Comparison of ENCODE assay signal across 1 cellular context in the genomic region with DNA sequence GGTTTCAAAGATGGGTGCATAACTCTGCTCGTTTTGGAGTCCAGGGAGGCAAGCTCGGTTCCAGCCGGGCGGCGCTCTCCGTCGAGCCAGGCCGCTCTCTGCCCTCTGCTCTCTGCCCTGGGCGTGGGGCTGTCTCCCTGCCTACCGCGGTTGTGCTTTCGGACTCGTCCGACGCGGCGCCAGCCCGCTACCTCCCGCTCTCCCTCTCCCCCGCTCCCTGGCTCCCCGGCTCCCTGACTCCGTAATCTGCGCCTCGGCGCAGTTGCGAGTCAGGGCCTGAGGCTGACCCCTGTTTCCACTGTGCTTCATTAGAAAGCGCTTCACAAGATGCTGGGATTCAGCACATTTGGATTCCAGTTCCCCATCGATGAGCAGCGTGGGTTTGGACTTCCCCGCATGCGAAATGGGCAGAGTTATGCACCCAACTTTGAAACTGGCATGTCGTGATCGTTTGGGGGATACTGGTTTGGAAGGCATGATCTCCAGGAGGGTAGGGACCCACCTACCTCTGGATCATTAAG.
TF ChIP-seq lines count a peak whose summit lies in the region.

No MANE protein-coding gene starts in this region.

TF ChIP-seq in GM23338, 12 proteins besides CTCF, POLR2A, EP300 and RAD21 (continued from another document):
- TF ChIP-seq, protein P1, sequence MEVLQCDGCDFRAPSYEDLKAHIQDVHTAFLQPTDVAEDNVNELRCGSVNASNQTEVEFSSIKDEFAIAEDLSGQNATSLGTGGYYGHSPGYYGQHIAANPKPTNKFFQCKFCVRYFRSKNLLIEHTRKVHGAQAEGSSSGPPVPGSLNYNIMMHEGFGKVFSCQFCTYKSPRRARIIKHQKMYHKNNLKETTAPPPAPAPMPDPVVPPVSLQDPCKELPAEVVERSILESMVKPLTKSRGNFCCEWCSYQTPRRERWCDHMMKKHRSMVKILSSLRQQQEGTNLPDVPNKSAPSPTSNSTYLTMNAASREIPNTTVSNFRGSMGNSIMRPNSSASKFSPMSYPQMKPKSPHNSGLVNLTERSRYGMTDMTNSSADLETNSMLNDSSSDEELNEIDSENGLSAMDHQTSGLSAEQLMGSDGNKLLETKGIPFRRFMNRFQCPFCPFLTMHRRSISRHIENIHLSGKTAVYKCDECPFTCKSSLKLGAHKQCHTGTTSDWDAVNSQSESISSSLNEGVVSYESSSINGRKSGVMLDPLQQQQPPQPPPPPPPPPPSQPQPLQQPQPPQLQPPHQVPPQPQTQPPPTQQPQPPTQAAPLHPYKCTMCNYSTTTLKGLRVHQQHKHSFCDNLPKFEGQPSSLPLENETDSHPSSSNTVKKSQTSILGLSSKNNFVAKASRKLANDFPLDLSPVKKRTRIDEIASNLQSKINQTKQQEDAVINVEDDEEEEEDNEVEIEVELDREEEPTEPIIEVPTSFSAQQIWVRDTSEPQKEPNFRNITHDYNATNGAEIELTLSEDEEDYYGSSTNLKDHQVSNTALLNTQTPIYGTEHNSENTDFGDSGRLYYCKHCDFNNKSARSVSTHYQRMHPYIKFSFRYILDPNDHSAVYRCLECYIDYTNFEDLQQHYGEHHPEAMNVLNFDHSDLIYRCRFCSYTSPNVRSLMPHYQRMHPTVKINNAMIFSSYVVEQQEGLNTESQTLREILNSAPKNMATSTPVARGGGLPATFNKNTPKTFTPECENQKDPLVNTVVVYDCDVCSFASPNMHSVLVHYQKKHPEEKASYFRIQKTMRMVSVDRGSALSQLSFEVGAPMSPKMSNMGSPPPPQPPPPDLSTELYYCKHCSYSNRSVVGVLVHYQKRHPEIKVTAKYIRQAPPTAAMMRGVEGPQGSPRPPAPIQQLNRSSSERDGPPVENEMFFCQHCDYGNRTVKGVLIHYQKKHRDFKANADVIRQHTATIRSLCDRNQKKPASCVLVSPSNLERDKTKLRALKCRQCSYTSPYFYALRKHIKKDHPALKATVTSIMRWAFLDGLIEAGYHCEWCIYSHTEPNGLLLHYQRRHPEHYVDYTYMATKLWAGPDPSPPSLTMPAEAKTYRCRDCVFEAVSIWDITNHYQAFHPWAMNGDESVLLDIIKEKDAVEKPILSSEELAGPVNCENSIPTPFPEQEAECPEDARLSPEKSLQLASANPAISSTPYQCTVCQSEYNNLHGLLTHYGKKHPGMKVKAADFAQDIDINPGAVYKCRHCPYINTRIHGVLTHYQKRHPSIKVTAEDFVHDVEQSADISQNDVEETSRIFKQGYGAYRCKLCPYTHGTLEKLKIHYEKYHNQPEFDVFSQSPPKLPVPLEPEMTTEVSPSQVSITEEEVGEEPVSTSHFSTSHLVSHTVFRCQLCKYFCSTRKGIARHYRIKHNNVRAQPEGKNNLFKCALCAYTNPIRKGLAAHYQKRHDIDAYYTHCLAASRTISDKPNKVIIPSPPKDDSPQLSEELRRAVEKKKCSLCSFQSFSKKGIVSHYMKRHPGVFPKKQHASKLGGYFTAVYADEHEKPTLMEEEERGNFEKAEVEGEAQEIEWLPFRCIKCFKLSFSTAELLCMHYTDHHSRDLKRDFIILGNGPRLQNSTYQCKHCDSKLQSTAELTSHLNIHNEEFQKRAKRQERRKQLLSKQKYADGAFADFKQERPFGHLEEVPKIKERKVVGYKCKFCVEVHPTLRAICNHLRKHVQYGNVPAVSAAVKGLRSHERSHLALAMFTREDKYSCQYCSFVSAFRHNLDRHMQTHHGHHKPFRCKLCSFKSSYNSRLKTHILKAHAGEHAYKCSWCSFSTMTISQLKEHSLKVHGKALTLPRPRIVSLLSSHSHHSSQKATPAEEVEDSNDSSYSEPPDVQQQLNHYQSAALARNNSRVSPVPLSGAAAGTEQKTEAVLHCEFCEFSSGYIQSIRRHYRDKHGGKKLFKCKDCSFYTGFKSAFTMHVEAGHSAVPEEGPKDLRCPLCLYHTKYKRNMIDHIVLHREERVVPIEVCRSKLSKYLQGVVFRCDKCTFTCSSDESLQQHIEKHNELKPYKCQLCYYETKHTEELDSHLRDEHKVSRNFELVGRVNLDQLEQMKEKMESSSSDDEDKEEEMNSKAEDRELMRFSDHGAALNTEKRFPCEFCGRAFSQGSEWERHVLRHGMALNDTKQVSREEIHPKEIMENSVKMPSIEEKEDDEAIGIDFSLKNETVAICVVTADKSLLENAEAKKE (CRISPR knock-in tag; IDR thresholded peaks at IDR 0.05) = no peak
- TF ChIP-seq, protein P2, sequence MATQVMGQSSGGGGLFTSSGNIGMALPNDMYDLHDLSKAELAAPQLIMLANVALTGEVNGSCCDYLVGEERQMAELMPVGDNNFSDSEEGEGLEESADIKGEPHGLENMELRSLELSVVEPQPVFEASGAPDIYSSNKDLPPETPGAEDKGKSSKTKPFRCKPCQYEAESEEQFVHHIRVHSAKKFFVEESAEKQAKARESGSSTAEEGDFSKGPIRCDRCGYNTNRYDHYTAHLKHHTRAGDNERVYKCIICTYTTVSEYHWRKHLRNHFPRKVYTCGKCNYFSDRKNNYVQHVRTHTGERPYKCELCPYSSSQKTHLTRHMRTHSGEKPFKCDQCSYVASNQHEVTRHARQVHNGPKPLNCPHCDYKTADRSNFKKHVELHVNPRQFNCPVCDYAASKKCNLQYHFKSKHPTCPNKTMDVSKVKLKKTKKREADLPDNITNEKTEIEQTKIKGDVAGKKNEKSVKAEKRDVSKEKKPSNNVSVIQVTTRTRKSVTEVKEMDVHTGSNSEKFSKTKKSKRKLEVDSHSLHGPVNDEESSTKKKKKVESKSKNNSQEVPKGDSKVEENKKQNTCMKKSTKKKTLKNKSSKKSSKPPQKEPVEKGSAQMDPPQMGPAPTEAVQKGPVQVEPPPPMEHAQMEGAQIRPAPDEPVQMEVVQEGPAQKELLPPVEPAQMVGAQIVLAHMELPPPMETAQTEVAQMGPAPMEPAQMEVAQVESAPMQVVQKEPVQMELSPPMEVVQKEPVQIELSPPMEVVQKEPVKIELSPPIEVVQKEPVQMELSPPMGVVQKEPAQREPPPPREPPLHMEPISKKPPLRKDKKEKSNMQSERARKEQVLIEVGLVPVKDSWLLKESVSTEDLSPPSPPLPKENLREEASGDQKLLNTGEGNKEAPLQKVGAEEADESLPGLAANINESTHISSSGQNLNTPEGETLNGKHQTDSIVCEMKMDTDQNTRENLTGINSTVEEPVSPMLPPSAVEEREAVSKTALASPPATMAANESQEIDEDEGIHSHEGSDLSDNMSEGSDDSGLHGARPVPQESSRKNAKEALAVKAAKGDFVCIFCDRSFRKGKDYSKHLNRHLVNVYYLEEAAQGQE (IDR thresholded peaks at IDR 0.05; ENCODE audit: unreplicated experiment) = no peak
- TF ChIP-seq POLR2AphosphoS5 (IDR thresholded peaks at IDR 0.05; ENCODE audit: low read depth) = no peak
